In the genomic region with DNA sequence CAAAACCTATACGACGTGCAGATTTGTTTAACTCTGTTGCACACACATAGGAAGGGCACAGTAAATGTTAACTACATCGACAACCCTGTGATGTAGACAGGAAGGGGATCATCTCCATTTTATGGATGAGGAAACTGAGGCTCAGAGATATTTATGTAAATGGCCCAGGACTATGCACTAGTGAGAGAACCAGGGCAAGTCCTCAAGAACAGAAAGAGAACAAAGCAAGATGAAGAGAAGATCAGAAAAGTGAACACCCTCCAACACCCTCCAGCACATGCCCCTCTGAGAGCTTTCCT, we compare ENCODE assay signal across 2 cellular contexts.
TF ChIP-seq lines count a peak whose summit lies in the region.

No MANE protein-coding gene starts in this region.

TF ChIP-seq in HCT116, 20 proteins besides CTCF, POLR2A, EP300 and RAD21 (continued from another document):
- TF ChIP-seq EZH2phosphoT487 (IDR thresholded peaks at IDR 0.05; ENCODE audit: borderline replicate concordance) (no peak), ELF1 (IDR thresholded peaks at IDR 0.05; ENCODE audit: borderline replicate concordance, low read depth) (no peak)
TF ChIP-seq in HCT116: peak in this region for 0.

TF ChIP-seq in WTC11, 78 proteins besides CTCF, POLR2A, EP300 and RAD21 (continued from another document):
- TF ChIP-seq, protein P1, sequence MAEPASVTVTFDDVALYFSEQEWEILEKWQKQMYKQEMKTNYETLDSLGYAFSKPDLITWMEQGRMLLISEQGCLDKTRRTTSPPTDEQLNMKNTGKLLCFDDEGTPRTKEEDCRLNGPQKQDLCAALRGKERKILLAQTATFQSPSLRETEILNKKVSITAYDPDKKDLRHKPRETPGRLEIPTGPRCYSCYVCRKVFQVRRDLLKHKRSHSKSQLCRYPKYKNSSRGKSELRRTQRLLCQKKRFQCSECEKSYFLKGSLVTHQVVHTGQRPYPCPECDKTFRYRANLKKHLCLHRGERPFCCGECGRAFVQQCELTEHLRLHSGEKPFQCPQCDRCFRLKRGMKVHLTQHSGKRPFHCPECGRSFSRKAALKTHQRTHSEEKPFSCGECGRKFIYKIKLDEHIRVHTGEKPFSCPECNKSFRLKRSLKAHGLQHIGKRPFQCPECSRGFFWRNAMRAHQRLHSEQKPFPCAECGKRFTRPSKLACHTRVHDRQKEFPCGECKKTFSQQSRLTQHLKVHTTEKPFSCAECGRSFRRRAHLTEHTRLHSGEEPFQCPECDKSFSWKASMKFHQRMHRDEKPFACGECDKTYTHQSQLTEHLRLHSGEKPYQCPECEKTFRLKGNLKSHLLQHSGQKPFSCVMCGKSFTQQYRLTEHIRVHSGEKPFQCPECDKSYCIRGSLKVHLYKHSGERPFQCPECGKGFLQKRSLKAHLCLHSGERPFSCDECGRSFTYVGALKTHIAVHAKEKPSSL (CRISPR knock-in tag; conservative IDR thresholded peaks at IDR 0.05), result no peak
- TF ChIP-seq CREB1 (CRISPR knock-in tag; IDR thresholded peaks at IDR 0.05) (no peak), ZNF219 (CRISPR knock-in tag; IDR thresholded peaks at IDR 0.05; ENCODE audit: borderline replicate concordance) (no peak), EMX1 (CRISPR knock-in tag; IDR thresholded peaks at IDR 0.05) (no peak)
TF ChIP-seq in WTC11: peak in this region for 0.
